In the genomic region with DNA sequence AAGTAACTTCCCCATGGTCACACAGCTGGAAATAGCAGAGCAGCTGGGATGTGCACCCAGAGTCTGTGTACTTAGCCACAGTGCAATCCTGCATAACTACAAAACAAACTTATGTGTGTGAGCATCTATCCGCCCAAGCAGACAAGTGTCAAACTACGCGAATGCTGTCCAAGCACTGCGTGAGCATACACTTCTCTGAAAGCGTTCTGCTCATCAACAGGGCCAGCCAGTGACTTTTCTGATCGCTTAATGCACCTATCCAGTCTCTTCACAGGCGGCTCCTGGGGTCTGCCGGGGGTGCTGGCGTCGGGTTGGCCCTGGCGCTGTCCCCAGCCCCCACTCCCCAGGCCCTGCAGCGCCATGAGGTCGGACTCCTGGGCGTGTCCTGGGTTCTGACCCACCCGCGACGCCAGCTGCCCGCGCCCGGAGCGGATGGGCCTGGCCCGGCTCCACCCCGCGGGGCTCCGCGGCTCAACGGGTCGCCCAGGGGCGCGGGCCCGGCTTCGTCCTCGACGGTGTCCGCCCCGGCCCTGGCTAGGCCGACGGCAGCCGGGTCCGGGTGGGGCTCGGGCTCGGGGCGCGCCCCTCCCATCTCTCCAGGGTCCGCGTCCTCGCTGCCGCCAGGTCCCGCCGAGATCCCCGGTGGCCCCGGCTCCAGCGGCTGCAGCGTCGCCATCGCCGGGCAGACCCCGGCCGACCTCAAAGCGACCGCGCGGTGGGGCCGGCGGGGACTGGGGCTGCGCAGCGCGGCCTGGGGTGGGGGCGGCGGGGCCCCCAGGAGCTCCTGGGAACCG, we compare ENCODE assay signal across 8 cellular contexts. TPM values are rescaled to one million over a fixed set of nuclear protein-coding genes. Genes with fewer than 3 reads are reported as not detected.
DNase-seq lines count a peak whose midpoint lies in the region; ATAC-seq, FAIRE-seq and TF ChIP-seq lines count a peak whose summit lies in the region.

No MANE protein-coding gene starts in this region.

- no peak for DNase-seq in A549 (ENCODE audit: low read depth in 1 of 2, low spot score in 1 of 2)
- DNase-seq in activated CD8-positive, alpha-beta memory T cell treated with anti-CD3 and anti-CD28 coated beads, Interleukin-2, amount 10 ng/mL, durations not matched to agents 7 days and 5 days = no peak
- DNase-seq in frontal cortex (ENCODE audit: low spot score in 2 of 2) = peak; percentile 36 to 43
- DNase-seq in osteocyte (ENCODE audit: extremely low spot score, unreplicated experiment) = no peak
- DNase-seq in mesenteric fat pad (ENCODE audit: low spot score) = no peak
- DNase-seq in RPMI8226 = no peak
- no peak for DNase-seq in UCSD-AML1 (lab: John Stamatoyannopoulos, UW; ENCODE audit: unreplicated experiment)

- H3K9me3 ChIP-seq in A549 = peaks cover 33% of the 10 kb centered on the region

- no peaks in the 10 kb centered on the region for H3K27me3 Mint-ChIP-seq in activated CD8-positive, alpha-beta memory T cell treated with anti-CD3 and anti-CD28 coated beads, Interleukin-2, amount 10 ng/mL, durations not matched to agents 7 days and 5 days
- H3K27me3 Mint-ChIP-seq in osteocyte (ENCODE audit: unreplicated experiment) = no peaks in the 10 kb centered on the region

- H3K4me3 ChIP-seq in A549 = peak overlapping the region; percentile 92; the same call in 2 of the 3 replicates

- H3K4me1 Mint-ChIP-seq in activated CD8-positive, alpha-beta memory T cell treated with anti-CD3 and anti-CD28 coated beads, Interleukin-2, amount 10 ng/mL, durations not matched to agents 7 days and 5 days = peaks cover 29% of the 10 kb centered on the region
- peaks cover 21% of the 10 kb centered on the region for H3K4me1 Mint-ChIP-seq in osteocyte (ENCODE audit: unreplicated experiment)

- ATAC-seq in A549 = no peak
- ATAC-seq in GM19324 (IDR thresholded peaks at IDR 0.05; ENCODE audit: low FRiP score, unreplicated experiment) = peak; percentile 0
- no peak for ATAC-seq in activated CD8-positive, alpha-beta memory T cell treated with anti-CD3 and anti-CD28 coated beads, Interleukin-2, amount 10 ng/mL, durations not matched to agents 7 days and 5 days

- H3K27ac Mint-ChIP-seq in activated CD8-positive, alpha-beta memory T cell treated with anti-CD3 and anti-CD28 coated beads, Interleukin-2, amount 10 ng/mL, durations not matched to agents 7 days and 5 days = peak overlapping the region; percentile 52
- peak overlapping the region; percentile 34 for H3K27ac Mint-ChIP-seq in osteocyte (ENCODE audit: unreplicated experiment)

- TF ChIP-seq CTCF in A549 (IDR thresholded peaks at IDR 0.05) (no peak), osteocyte (IDR thresholded peaks at IDR 0.05) (no peak)

- no peak for TF ChIP-seq EP300 in A549 (IDR thresholded peaks at IDR 0.05)

- 95% methylated on average over 6 of the region's 71 CpGs for WGBS in A549 (ENCODE audit: missing lambda C conversion rate)

- peaks cover 14% of the 10 kb centered on the region for H3K9me3 Mint-ChIP-seq in activated CD8-positive, alpha-beta memory T cell treated with anti-CD3 and anti-CD28 coated beads, Interleukin-2, amount 10 ng/mL, durations not matched to agents 7 days and 5 days (ENCODE audit: low read depth)
- H3K9me3 Mint-ChIP-seq in osteocyte (ENCODE audit: unreplicated experiment) = peaks cover 8% of the 10 kb centered on the region

- CTCF ChIA-PET in A549 (lab: Yijun Ruan, JAX) = no interaction called here
- CTCF ChIA-PET in activated CD8-positive, alpha-beta memory T cell treated with anti-CD3 and anti-CD28 coated beads, Interleukin-2, amount 10 ng/mL, durations not matched to agents 7 days and 5 days (lab: Charles Lee) = no interaction called here

- no peak for TF ChIP-seq POLR2A in A549 (IDR thresholded peaks at IDR 0.05; ENCODE audit: low read length)

- FAIRE-seq in A549 (lab: Jason Lieb, UNC) = no peak
- no peak for FAIRE-seq in frontal cortex (lab: Jason Lieb, UNC)

- H3K4me3 Mint-ChIP-seq in activated CD8-positive, alpha-beta memory T cell treated with anti-CD3 and anti-CD28 coated beads, Interleukin-2, amount 10 ng/mL, durations not matched to agents 7 days and 5 days = peak overlapping the region; percentile 87
- H3K4me3 Mint-ChIP-seq in osteocyte (ENCODE audit: unreplicated experiment) = peak overlapping the region; percentile 99

- peaks cover 44% of the 10 kb centered on the region for H3K36me3 Mint-ChIP-seq in activated CD8-positive, alpha-beta memory T cell treated with anti-CD3 and anti-CD28 coated beads, Interleukin-2, amount 10 ng/mL, durations not matched to agents 7 days and 5 days
- H3K36me3 Mint-ChIP-seq in osteocyte (ENCODE audit: unreplicated experiment) = peaks cover 20% of the 10 kb centered on the region

- peak overlapping the region in 1 of 2 experiments; percentile 89; a peak in 4 of 6 replicates for H3K27ac ChIP-seq in A549

- H3K4me1 ChIP-seq in A549 = no peaks in the 10 kb centered on the region

- peak overlapping the region; percentile 88 for H3K4me2 ChIP-seq in A549

- no peak for TF ChIP-seq RAD21 in A549 (conservative IDR thresholded peaks at IDR 0.05 in 1 of 2, IDR thresholded peaks at IDR 0.05 in 1 of 2)

- POLR2A ChIA-PET in A549 (lab: Yijun Ruan, JAX) = no interaction called here

TF ChIP-seq in A549, 52 proteins besides CTCF, POLR2A, EP300 and RAD21:
- TF ChIP-seq CBX2 (IDR thresholded peaks at IDR 0.05; ENCODE audit: borderline replicate concordance, low read depth) (no peak), CHD2 (IDR thresholded peaks at IDR 0.05; ENCODE audit: low read length, partially characterized antibody) (no peak), EHMT2 (IDR thresholded peaks at IDR 0.05; ENCODE audit: low read depth) (no peak), CHD4 (IDR thresholded peaks at IDR 0.05; ENCODE audit: borderline replicate concordance) (no peak), RFX5 (IDR thresholded peaks at IDR 0.05) (no peak), FOSB (CRISPR knock-in tag; IDR thresholded peaks at IDR 0.05) (no peak), SMC3 (IDR thresholded peaks at IDR 0.05) (no peak), ESRRA (IDR thresholded peaks at IDR 0.05; ENCODE audit: borderline replicate concordance, low read length) (no peak)
- TF ChIP-seq, protein P1, sequence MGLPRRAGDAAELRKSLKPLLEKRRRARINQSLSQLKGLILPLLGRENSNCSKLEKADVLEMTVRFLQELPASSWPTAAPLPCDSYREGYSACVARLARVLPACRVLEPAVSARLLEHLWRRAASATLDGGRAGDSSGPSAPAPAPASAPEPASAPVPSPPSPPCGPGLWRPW (IDR thresholded peaks at IDR 0.05) = no peak
- TF ChIP-seq, protein P2, sequence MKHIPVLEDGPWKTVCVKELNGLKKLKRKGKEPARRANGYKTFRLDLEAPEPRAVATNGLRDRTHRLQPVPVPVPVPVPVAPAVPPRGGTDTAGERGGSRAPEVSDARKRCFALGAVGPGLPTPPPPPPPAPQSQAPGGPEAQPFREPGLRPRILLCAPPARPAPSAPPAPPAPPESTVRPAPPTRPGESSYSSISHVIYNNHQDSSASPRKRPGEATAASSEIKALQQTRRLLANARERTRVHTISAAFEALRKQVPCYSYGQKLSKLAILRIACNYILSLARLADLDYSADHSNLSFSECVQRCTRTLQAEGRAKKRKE (CRISPR knock-in tag; IDR thresholded peaks at IDR 0.05; ENCODE audit: low read depth) = no peak

RNA-seq across cellular contexts. Expression of a gene that starts 1.3 kb away (rescaled TPM):
- polyA plus RNA-seq in A549 (2011; rRNA removed) (4.9 TPM in 2 replicates), A549 (2017; fragmentation: RNase III; extraction: RNeasy Plus Mini Kit Qiagen cat#74134 plus additional on column Dnase treatment) (4.3 to 5.4 TPM (median 5.0 TPM) in 3 replicates)
- polyA plus RNA-seq in A549 (2012; cell fraction: cytosol; rRNA removed) = 1.4 and 1.8 TPM in 2 replicates
- polyA plus RNA-seq in A549 (2012; cell fraction: nucleus; rRNA removed) = 1.2 and 1.7 TPM in 2 replicates
- polyA minus RNA-seq in A549 (2011; rRNA and poly(A)+ RNA removed) = 4.5 and 5.1 TPM in 2 replicates
- 10 to 100 TPM; 23.8 to 32.9 TPM for total RNA-seq in activated CD8-positive, alpha-beta memory T cell treated with anti-CD3 and anti-CD28 coated beads, Interleukin-2, amount 10 ng/mL, durations not matched to agents 7 days and 5 days
- total RNA-seq in frontal cortex (77.5 TPM), osteocyte (12.6 and 14.7 TPM in 2 replicates), mesenteric fat pad (18.8 TPM)

RNA-seq across cellular contexts. Expression of a gene that starts 31.0 kb away (rescaled TPM):
- polyA plus RNA-seq in A549 (2011; rRNA removed) = not detected in 2 replicates
- polyA plus RNA-seq in A549 (2012; cell fraction: cytosol; rRNA removed) = not detected in 2 replicates
- not detected in 2 replicates for polyA plus RNA-seq in A549 (2012; cell fraction: nucleus; rRNA removed)
- polyA plus RNA-seq in A549 (2017; fragmentation: RNase III; extraction: RNeasy Plus Mini Kit Qiagen cat#74134 plus additional on column Dnase treatment) = not detected in 3 replicates
- polyA minus RNA-seq in A549 (2011; rRNA and poly(A)+ RNA removed) = not detected in 2 replicates
- not detected for total RNA-seq in activated CD8-positive, alpha-beta memory T cell treated with anti-CD3 and anti-CD28 coated beads, Interleukin-2, amount 10 ng/mL, durations not matched to agents 7 days and 5 days
- total RNA-seq in frontal cortex = 0.82 TPM
- 0.30 and 0.31 TPM in 2 replicates for total RNA-seq in osteocyte
- 0.16 TPM for total RNA-seq in mesenteric fat pad

Comparison
In these comparisons a context has a peak if more than half of its experiments do, and no peak if none do; other contexts are left out.
1. DNase-seq: peak in frontal cortex (2 of 2); none in A549 (0 of 2), activated CD8-positive, alpha-beta memory T cell treated with anti-CD3 and anti-CD28 coated beads, Interleukin-2, amount 10 ng/mL, durations not matched to agents 7 days and 5 days (single experiment), osteocyte (single experiment), mesenteric fat pad (single experiment), RPMI8226 (single experiment) and UCSD-AML1 (single experiment).